ENCODE assay signal across 11 cellular contexts in genomic region chr13:97279913-97280312, GRCh38. TPM values are rescaled to one million over a fixed set of nuclear protein-coding genes. Genes with fewer than 3 reads are reported as not detected.
DNase-seq lines count a peak whose midpoint lies in the region; ATAC-seq and TF ChIP-seq lines count a peak whose summit lies in the region.
"Had no signal": no experiment of that assay in that cellular context is flagged by ENCODE, and none has a peak within 500 bp of the region (broad histone marks: within the 10 kb centered on the region; RNA-seq: fewer than 3 reads in every experiment).

No MANE protein-coding gene starts in this region.

- TF ChIP-seq CTCF in fibroblast of pulmonary artery (IDR thresholded peaks at IDR 0.05; ENCODE audit: low read length, missing control alignments) (no peak), prostate gland (IDR thresholded peaks at IDR 0.05) (no peak)

- no peak overlapping the region for H3K4me3 ChIP-seq in fibroblast of pulmonary artery (replicated peaks; ENCODE audit: low read depth, low read length)
- no peak overlapping the region for H3K4me3 ChIP-seq in prostate gland
- H3K4me3 ChIP-seq: stomach had no signal

- WGBS in prostate gland: 9% methylated on average over 5 of the region's 5 CpGs

- H3K27me3 ChIP-seq in prostate gland (replicated peaks; ENCODE audit: insufficient read depth): no peaks in the 10 kb centered on the region
- H3K27me3 ChIP-seq: stomach had no signal

- peak overlapping the region; percentile 20 to 29 for H3K27ac ChIP-seq in prostate gland

- peaks cover 13% of the 10 kb centered on the region for H3K4me1 ChIP-seq in prostate gland (replicated peaks)

- H3K9me3 ChIP-seq in prostate gland: no peaks in the 10 kb centered on the region
- H3K9me3 ChIP-seq: stomach had no signal

- intact Hi-C loops in prostate gland (cut with DNase I): loop anchor here (5.0 to 10.0 kb wide), 3 partner anchors 38 to 57 kb away; partner anchors contain the start of gene MBNL2

- TF ChIP-seq POLR2A in prostate gland (IDR thresholded peaks at IDR 0.05): no peak

- DNase-seq in ELR (ENCODE audit: low read depth) (peak; percentile 82), amniotic epithelial cell (ENCODE audit: low read depth) (peak; percentile 52), fibroblast of pulmonary artery (ENCODE audit: low read depth) (peak; percentile 45), prostate gland (ENCODE audit: low spot score) (no peak), NK-92 (lab: John Stamatoyannopoulos, UW; ENCODE audit: unreplicated experiment) (no peak), COLO829 (ENCODE audit: low spot score) (no peak)
- no peak for DNase-seq in activated effector memory CD4-positive, alpha-beta T cell treated with Interleukin-2 at 50 U/mL for 16 hours
- DNase-seq: CD8-positive, alpha-beta memory T cell; effector CD4-positive, alpha-beta T cell; stomach had no signal

- ATAC-seq in HG02973 (IDR thresholded peaks at IDR 0.05; ENCODE audit: unreplicated experiment): no peak

- H3K36me3 ChIP-seq in prostate gland: no peaks in the 10 kb centered on the region

RNA-seq across cellular contexts. Expression of gene MBNL2, which starts 57.8 kb away (rescaled TPM):
- total RNA-seq in prostate gland: 10 to 100 TPM; 59.1 to 85.7 TPM

Comparison
In these comparisons a context has a peak if more than half of its experiments do, and no peak if none do; other contexts are left out.
1. DNase-seq: peak in ELR (single experiment), amniotic epithelial cell (single experiment) and fibroblast of pulmonary artery (single experiment); none in prostate gland (single experiment), NK-92 (single experiment), activated effector memory CD4-positive, alpha-beta T cell treated with Interleukin-2 at 50 U/mL for 16 hours (single experiment) and COLO829 (single experiment).